1 cellular context compared by ENCODE assay signal in genomic region chr19:14901675-14902260, GRCh38.
TF ChIP-seq lines count a peak whose summit lies in the region.

No MANE protein-coding gene starts in this region.

TF ChIP-seq in HepG2, 621 proteins besides CTCF, POLR2A, EP300 and RAD21:
- TF ChIP-seq ATF7 (IDR thresholded peaks at IDR 0.05) (peak; percentile 68), ATF7 (CRISPR knock-in tag; IDR thresholded peaks at IDR 0.05) (no peak), SRY (CRISPR knock-in tag; IDR thresholded peaks at IDR 0.05) (no peak), CEBPB (IDR thresholded peaks at IDR 0.05; ENCODE audit: borderline replicate concordance, low read depth, low read length) (peak; percentile 13; the same call in 1 of the 2 replicates), ZNF138 (CRISPR knock-in tag; IDR thresholded peaks at IDR 0.05; ENCODE audit: low read depth) (no peak), ZNF12 (CRISPR knock-in tag; IDR thresholded peaks at IDR 0.05) (no peak)
